Comparison of ENCODE assay signal across 12 cellular contexts in genomic region chr1:37483785-37484184, GRCh38. TPM values are rescaled to one million over a fixed set of nuclear protein-coding genes. Genes with fewer than 3 reads are reported as not detected.
DNase-seq lines count a peak whose midpoint lies in the region; ATAC-seq, FAIRE-seq and TF ChIP-seq lines count a peak whose summit lies in the region.
"Had no signal": no experiment of that assay in that cellular context is flagged by ENCODE, and none has a peak within 500 bp of the region (broad histone marks: within the 10 kb centered on the region; RNA-seq: fewer than 3 reads in every experiment).

No MANE protein-coding gene starts in this region.

- in situ Hi-C loops in G401 (cut with HindIII; ENCODE audit: low sequenced_read_pairs) = no loop called here

- H3K4me1 ChIP-seq in left lung (peaks cover 50 to 88% of the 10 kb centered on the region in 2 donors), tibial artery (peaks cover 0 to 67% (median 60%) of the 10 kb centered on the region in 4 donors)

- H3K27me3 Mint-ChIP-seq in activated T-cell treated with anti-CD3 and anti-CD28 coated beads, Interleukin-2, amount 50 U/mL, for 72 hours (ENCODE audit: low read depth) = no peaks in the 10 kb centered on the region
- no peaks in the 10 kb centered on the region for H3K27me3 Mint-ChIP-seq in activated T-helper 17 cell treated with anti-CD3 and anti-CD28 coated beads, Interleukin-2, amount 50 U/mL, for 72 hours

- intact Hi-C loops in left lung (cut with DNase I) (no loop called here), tibial artery (cut with DNase I; ENCODE audit: low total_unique reads) (no loop called here)

- peaks cover 14 to 19% of the 10 kb centered on the region in 2 donors for H3K36me3 Mint-ChIP-seq in activated T-cell treated with anti-CD3 and anti-CD28 coated beads, Interleukin-2, amount 50 U/mL, for 72 hours (ENCODE audit: insufficient read depth in 2 of 2)
- H3K36me3 Mint-ChIP-seq in activated T-helper 17 cell treated with anti-CD3 and anti-CD28 coated beads, Interleukin-2, amount 50 U/mL, for 72 hours (ENCODE audit: low read depth) = peaks cover 75% of the 10 kb centered on the region

- TF ChIP-seq CTCF in left lung (IDR thresholded peaks at IDR 0.05) (no peak), tibial artery (IDR thresholded peaks at IDR 0.05) (no peak)

- no peak for DNase-seq in activated T-cell treated with anti-CD3 and anti-CD28 coated beads, Interleukin-2, amount 50 U/mL, for 72 hours
- no peak for DNase-seq in activated T-cell treated with anti-CD3 and anti-CD28 coated beads, Interleukin-2, amount 50 U/mL, for 48 hours
- DNase-seq in left lung (no peak), tibial artery (no peak), RCC 7860 (ENCODE audit: low spot score) (no peak), G401 (ENCODE audit: low spot score) (no peak), AG08395 (ENCODE audit: low spot score) (no peak)
- DNase-seq: activated gamma-delta T cell, foreskin keratinocyte, kidney glomerular epithelial cell, RPMI8226 had no signal

- FAIRE-seq in RCC 7860 (lab: Jason Lieb, UNC) = no peak

- H3K4me1 Mint-ChIP-seq in activated T-cell treated with anti-CD3 and anti-CD28 coated beads, Interleukin-2, amount 50 U/mL, for 72 hours (ENCODE audit: low read depth) = peaks cover 48% of the 10 kb centered on the region
- peaks cover 25% of the 10 kb centered on the region for H3K4me1 Mint-ChIP-seq in activated T-helper 17 cell treated with anti-CD3 and anti-CD28 coated beads, Interleukin-2, amount 50 U/mL, for 72 hours

- H3K27ac ChIP-seq in left lung = peak overlapping the region; percentile 74 to 85
- peak overlapping the region; percentile 74 to 75 for H3K27ac ChIP-seq in tibial artery
- H3K27ac ChIP-seq: foreskin keratinocyte had no signal

- H3K4me3 Mint-ChIP-seq in activated T-cell treated with anti-CD3 and anti-CD28 coated beads, Interleukin-2, amount 50 U/mL, for 72 hours = no peak overlapping the region
- H3K4me3 Mint-ChIP-seq in activated T-helper 17 cell treated with anti-CD3 and anti-CD28 coated beads, Interleukin-2, amount 50 U/mL, for 72 hours = no peak overlapping the region

- H3K27me3 ChIP-seq in left lung (no peaks in the 10 kb centered on the region), tibial artery (no peaks in the 10 kb centered on the region)
- H3K27me3 ChIP-seq: foreskin keratinocyte had no signal

- H3K9me3 ChIP-seq in left lung (no peaks in the 10 kb centered on the region), tibial artery (no peaks in the 10 kb centered on the region)

- peak overlapping the region; percentile 92 for H3K27ac Mint-ChIP-seq in activated T-cell treated with anti-CD3 and anti-CD28 coated beads, Interleukin-2, amount 50 U/mL, for 72 hours
- peak overlapping the region; percentile 92 for H3K27ac Mint-ChIP-seq in activated T-helper 17 cell treated with anti-CD3 and anti-CD28 coated beads, Interleukin-2, amount 50 U/mL, for 72 hours

- no peak for ATAC-seq in activated T-cell treated with anti-CD3 and anti-CD28 coated beads, Interleukin-2, amount 50 U/mL, for 72 hours (replicated peaks in 1 of 2)
- ATAC-seq in activated T-helper 17 cell treated with anti-CD3 and anti-CD28 coated beads, Interleukin-2, amount 50 U/mL, for 72 hours (replicated peaks) = no peak
- no peak for ATAC-seq in left lung
- ATAC-seq: foreskin keratinocyte had no signal

- H3K36me3 ChIP-seq in left lung = peaks cover 8 to 64% of the 10 kb centered on the region in 2 donors
- H3K36me3 ChIP-seq in tibial artery = peaks cover 35 to 51% (median 44%) of the 10 kb centered on the region in 3 donors

- H3K4me3 ChIP-seq in left lung (no peak overlapping the region), tibial artery (no peak overlapping the region)

- no peaks in the 10 kb centered on the region for H3K9me3 Mint-ChIP-seq in activated T-cell treated with anti-CD3 and anti-CD28 coated beads, Interleukin-2, amount 50 U/mL, for 72 hours
- no peaks in the 10 kb centered on the region for H3K9me3 Mint-ChIP-seq in activated T-helper 17 cell treated with anti-CD3 and anti-CD28 coated beads, Interleukin-2, amount 50 U/mL, for 72 hours

RNA-seq across cellular contexts. Expression of gene ZC3H12A, which starts 9.4 kb away (rescaled TPM):
- total RNA-seq in activated T-cell treated with anti-CD3 and anti-CD28 coated beads, Interleukin-2, amount 50 U/mL, for 72 hours = 10 to 100 TPM; 33.5 to 46.1 TPM
- total RNA-seq in activated T-helper 17 cell treated with anti-CD3 and anti-CD28 coated beads, Interleukin-2, amount 50 U/mL, for 72 hours = 10 to 100 TPM; 40.1 to 73.3 TPM
- 10 to 100 TPM; 10.2 to 28.0 TPM for total RNA-seq in left lung
- total RNA-seq in G401 (2014; rRNA removed; shearing (Covaris generic)) = 2.6 and 3.3 TPM in 2 replicates

RNA-seq across cellular contexts. Expression of gene MEAF6, which starts 30.8 kb away (rescaled TPM):
- total RNA-seq in activated T-cell treated with anti-CD3 and anti-CD28 coated beads, Interleukin-2, amount 50 U/mL, for 72 hours = 100 to 1,000 TPM; 105 to 108 TPM
- 10 to 100 TPM; 53.1 to 56.8 TPM for total RNA-seq in activated T-helper 17 cell treated with anti-CD3 and anti-CD28 coated beads, Interleukin-2, amount 50 U/mL, for 72 hours
- 10 to 100 TPM; 47.7 to 56.0 TPM for total RNA-seq in left lung
- 44.4 and 62.8 TPM in 2 replicates for total RNA-seq in G401 (2014; rRNA removed; shearing (Covaris generic))
